In genomic region chr4:75710246-75710645, GRCh38 we compare ENCODE assay signal across 29 cellular contexts. TPM values are rescaled to one million over a fixed set of nuclear protein-coding genes. Genes with fewer than 3 reads are reported as not detected.
DNase-seq lines count a peak whose midpoint lies in the region; ATAC-seq and TF ChIP-seq lines count a peak whose summit lies in the region.
"Had no signal": no experiment of that assay in that cellular context is flagged by ENCODE, and none has a peak within 500 bp of the region (broad histone marks: within the 10 kb centered on the region; RNA-seq: fewer than 3 reads in every experiment).

No MANE protein-coding gene starts in this region.

- POLR2A ChIA-PET in WTC11 (lab: Charles Lee), result interaction anchor here (1.1 kb wide), 1 partner anchor 14 kb away, joined by 4 read pairs; the partner anchor contains the start of gene USO1

- peaks cover 17% of the 10 kb centered on the region for H3K4me1 ChIP-seq in left ventricle myocardium inferior
- no peaks in the 10 kb centered on the region for H3K4me1 ChIP-seq in upper lobe of right lung
- H3K4me1 ChIP-seq: BE2C had no signal

- no peaks in the 10 kb centered on the region for H3K27me3 Mint-ChIP-seq in WTC11 (ENCODE audit: low read depth)
- H3K27me3 Mint-ChIP-seq: activated CD4-positive, alpha-beta T cell treated with anti-CD3 and anti-CD28 coated beads, Interleukin-2, amount 10 ng/mL, durations not matched to agents 7 days and 5 days; activated CD8-positive, alpha-beta memory T cell treated with anti-CD3 and anti-CD28 coated beads, Interleukin-2, amount 10 ng/mL, durations not matched to agents 7 days and 5 days; activated naive CD4-positive, alpha-beta T cell treated with anti-CD3 and anti-CD28 coated beads, Interleukin-2, amount 50 U/mL, for 24 hours; effector memory CD8-positive, alpha-beta T cell; T-helper 17 cell had no signal

- CTCF ChIA-PET in WTC11 (lab: Charles Lee), result interaction anchor here (0.9 to 3.7 kb wide), 4 partner anchors 8 to 42 kb away, joined by 3 to 29 read pairs (median 6); partner anchors contain the start of gene USO1

- no peaks in the 10 kb centered on the region for H3K9me3 Mint-ChIP-seq in WTC11
- H3K9me3 Mint-ChIP-seq: activated CD4-positive, alpha-beta T cell treated with anti-CD3 and anti-CD28 coated beads, Interleukin-2, amount 10 ng/mL, durations not matched to agents 7 days and 5 days; activated naive CD4-positive, alpha-beta T cell treated with anti-CD3 and anti-CD28 coated beads, Interleukin-2, amount 50 U/mL, for 24 hours; activated T-helper 1 cell treated with anti-CD3 and anti-CD28 coated beads, Interleukin-12 subunit alpha, Interleukin-12 subunit beta, Interleukin-2, Interleukin-4 antibody, amounts not matched to agents 30 ng/mL and 10 ng/mL and 1 ng/mL, durations not matched to agents 14 hours and 24 hours and 36 hours; effector memory CD8-positive, alpha-beta T cell had no signal

- H3K27ac Mint-ChIP-seq in WTC11, result 0 out of 2 replicates have a peak overlapping the region, but pooled peaks have one; percentile 63
- H3K27ac Mint-ChIP-seq: activated CD4-positive, alpha-beta T cell treated with anti-CD3 and anti-CD28 coated beads, Interleukin-2, amount 10 ng/mL, durations not matched to agents 7 days and 5 days; activated CD8-positive, alpha-beta memory T cell treated with anti-CD3 and anti-CD28 coated beads, Interleukin-2, amount 10 ng/mL, durations not matched to agents 7 days and 5 days; activated naive CD4-positive, alpha-beta T cell treated with anti-CD3 and anti-CD28 coated beads, Interleukin-2, amount 50 U/mL, for 24 hours; activated T-helper 1 cell treated with anti-CD3 and anti-CD28 coated beads, Interleukin-12 subunit alpha, Interleukin-12 subunit beta, Interleukin-2, Interleukin-4 antibody, amounts not matched to agents 30 ng/mL and 10 ng/mL and 1 ng/mL, durations not matched to agents 14 hours and 24 hours and 36 hours; T-helper 17 cell had no signal

- H3K4me3 ChIP-seq in left ventricle myocardium inferior (no peak overlapping the region), fibroblast of pulmonary artery (replicated peaks; ENCODE audit: low read depth, low read length) (no peak overlapping the region), upper lobe of right lung (no peak overlapping the region)
- H3K4me3 ChIP-seq: esophagus squamous epithelium, spleen, tibial nerve had no signal

- TF ChIP-seq CTCF in left ventricle myocardium inferior (IDR thresholded peaks at IDR 0.05; ENCODE audit: borderline replicate concordance), result no peak
- no peak for TF ChIP-seq CTCF in WTC11 (IDR thresholded peaks at IDR 0.05)
- no peak for TF ChIP-seq CTCF in fibroblast of pulmonary artery (IDR thresholded peaks at IDR 0.05; ENCODE audit: low read length, missing control alignments)
- TF ChIP-seq CTCF in upper lobe of right lung (IDR thresholded peaks at IDR 0.05), result no peak

- H3K36me3 Mint-ChIP-seq in WTC11, result peaks cover 2% of the 10 kb centered on the region; the same call in 1 of the 2 replicates
- H3K36me3 Mint-ChIP-seq: activated CD8-positive, alpha-beta memory T cell treated with anti-CD3 and anti-CD28 coated beads, Interleukin-2, amount 10 ng/mL, durations not matched to agents 7 days and 5 days had no signal

- H3K4me3 Mint-ChIP-seq in WTC11, result no peak overlapping the region
- H3K4me3 Mint-ChIP-seq: activated CD4-positive, alpha-beta T cell treated with anti-CD3 and anti-CD28 coated beads, Interleukin-2, amount 10 ng/mL, durations not matched to agents 7 days and 5 days; activated CD8-positive, alpha-beta memory T cell treated with anti-CD3 and anti-CD28 coated beads, Interleukin-2, amount 10 ng/mL, durations not matched to agents 7 days and 5 days; activated naive CD4-positive, alpha-beta T cell treated with anti-CD3 and anti-CD28 coated beads, Interleukin-2, amount 50 U/mL, for 24 hours; activated T-helper 1 cell treated with anti-CD3 and anti-CD28 coated beads, Interleukin-12 subunit alpha, Interleukin-12 subunit beta, Interleukin-2, Interleukin-4 antibody, amounts not matched to agents 30 ng/mL and 10 ng/mL and 1 ng/mL, durations not matched to agents 14 hours and 24 hours and 36 hours; effector memory CD8-positive, alpha-beta T cell; T-helper 17 cell had no signal

- peak overlapping the region; percentile 2 for H3K27ac ChIP-seq in left ventricle myocardium inferior (replicated peaks)
- H3K27ac ChIP-seq in upper lobe of right lung, result no peak overlapping the region
- H3K27ac ChIP-seq: esophagus squamous epithelium, tibial nerve, VCaP had no signal

- H3K27me3 ChIP-seq in left ventricle myocardium inferior (ENCODE audit: low read depth) (no peaks in the 10 kb centered on the region), upper lobe of right lung (no peaks in the 10 kb centered on the region)
- H3K27me3 ChIP-seq: BE2C, esophagus squamous epithelium, spleen, tibial nerve had no signal

- no peaks in the 10 kb centered on the region for H3K36me3 ChIP-seq in left ventricle myocardium inferior
- no peaks in the 10 kb centered on the region for H3K36me3 ChIP-seq in upper lobe of right lung
- H3K36me3 ChIP-seq: BE2C, tibial nerve had no signal

- intact Hi-C loops in left ventricle myocardium inferior (cut with micrococcal nuclease), result no loop called here
- intact Hi-C loops in Right ventricle myocardium inferior (cut with DNase I), result no loop called here
- intact Hi-C loops in upper lobe of right lung (cut with DNase I), result no loop called here

- no peak for ATAC-seq in Right ventricle myocardium inferior
- no peak for ATAC-seq in WTC11
- peak; percentile 72 for ATAC-seq in upper lobe of right lung
- ATAC-seq in HG02588 (IDR thresholded peaks at IDR 0.05; ENCODE audit: unreplicated experiment), result no peak
- ATAC-seq in GM21367 (IDR thresholded peaks at IDR 0.05; ENCODE audit: unreplicated experiment), result no peak
- ATAC-seq: activated CD8-positive, alpha-beta memory T cell treated with anti-CD3 and anti-CD28 coated beads, Interleukin-2, amount 10 ng/mL, durations not matched to agents 7 days and 5 days; effector memory CD8-positive, alpha-beta T cell; Panc1; stimulated activated naive CD8-positive, alpha-beta T cell treated with anti-CD3 and anti-CD28 coated beads, Interleukin-15, Interleukin-2, amounts not matched to agents 100 U/mL and 50 U/mL, for 24 hours; T-helper 17 cell had no signal

- no peaks in the 10 kb centered on the region for H3K9me3 ChIP-seq in left ventricle myocardium inferior (replicated peaks)
- no peaks in the 10 kb centered on the region for H3K9me3 ChIP-seq in upper lobe of right lung
- H3K9me3 ChIP-seq: BE2C, esophagus squamous epithelium, spleen, tibial nerve had no signal

- DNase-seq in left ventricle myocardium inferior, result no peak
- DNase-seq in Right ventricle myocardium inferior (ENCODE audit: missing footprints), result no peak
- DNase-seq in WTC11 (ENCODE audit: low spot score), result no peak
- DNase-seq in fibroblast of pulmonary artery (ENCODE audit: low read depth), result peak; percentile 64
- no peak for DNase-seq in upper lobe of right lung
- no peak for DNase-seq in glomerular visceral epithelial cell (ENCODE audit: extremely low spot score)
- DNase-seq: activated CD4-positive, alpha-beta T cell treated with anti-CD3 and anti-CD28 coated beads, Interleukin-2, amount 10 ng/mL, durations not matched to agents 7 days and 5 days; activated CD8-positive, alpha-beta memory T cell treated with anti-CD3 and anti-CD28 coated beads, Interleukin-2, amount 10 ng/mL, durations not matched to agents 7 days and 5 days; aorta; BE2C; effector memory CD8-positive, alpha-beta T cell; esophagus squamous epithelium; KG1; kidney; mesendoderm; NCI-H1092; NCI-H1930; NCI-H345; spleen; stimulated activated CD4-positive, alpha-beta T cell treated with anti-CD3 and anti-CD28 coated beads, Interleukin-4, amount 100 ng/mL, for 4 hours; stimulated activated naive CD8-positive, alpha-beta T cell treated with anti-CD3 and anti-CD28 coated beads, Interleukin-15, Interleukin-2, amounts not matched to agents 100 U/mL and 50 U/mL, for 24 hours; T-helper 17 cell had no signal

- peaks cover 40% of the 10 kb centered on the region for H3K4me1 Mint-ChIP-seq in WTC11
- H3K4me1 Mint-ChIP-seq: activated naive CD4-positive, alpha-beta T cell treated with anti-CD3 and anti-CD28 coated beads, Interleukin-2, amount 50 U/mL, for 24 hours had no signal

TF ChIP-seq in WTC11, 78 proteins besides CTCF, POLR2A, EP300 and RAD21 (continues in another document):
- TF ChIP-seq RELA (CRISPR knock-in tag; IDR thresholded peaks at IDR 0.05; ENCODE audit: borderline replicate concordance), result no peak
- no peak for TF ChIP-seq ZNF232 (CRISPR knock-in tag; IDR thresholded peaks at IDR 0.05)
- no peak for TF ChIP-seq SOX15 (CRISPR knock-in tag; IDR thresholded peaks at IDR 0.05)
- TF ChIP-seq EMX1 (CRISPR knock-in tag; IDR thresholded peaks at IDR 0.05), result no peak
- no peak for TF ChIP-seq ZNF263 (CRISPR knock-in tag; IDR thresholded peaks at IDR 0.05; ENCODE audit: low read depth)
- TF ChIP-seq ZMAT4 (CRISPR knock-in tag; IDR thresholded peaks at IDR 0.05), result no peak
- no peak for TF ChIP-seq FOXP1 (CRISPR knock-in tag; IDR thresholded peaks at IDR 0.05; ENCODE audit: borderline replicate concordance)
- TF ChIP-seq SMAD4 (CRISPR knock-in tag; IDR thresholded peaks at IDR 0.05), result no peak
- TF ChIP-seq ZNF138 (CRISPR knock-in tag; conservative IDR thresholded peaks at IDR 0.05), result no peak
- TF ChIP-seq FOXJ3 (CRISPR knock-in tag; IDR thresholded peaks at IDR 0.05; ENCODE audit: borderline replicate concordance), result no peak
- no peak for TF ChIP-seq NFATC4 (CRISPR knock-in tag; IDR thresholded peaks at IDR 0.05)

RNA-seq across cellular contexts. Expression of gene USO1, which starts 14.1 kb away (rescaled TPM):
- 84.3 TPM for total RNA-seq in left ventricle myocardium inferior
- total RNA-seq in Right ventricle myocardium inferior, result 85.0 TPM
- 134 to 162 TPM (median 141 TPM) in 3 replicates for total RNA-seq in WTC11 (2021)
- 64.2 TPM for total RNA-seq in upper lobe of right lung

RNA-seq across cellular contexts. Expression of gene G3BP2, which starts 37.0 kb away (rescaled TPM):
- total RNA-seq in left ventricle myocardium inferior (71.2 TPM), Right ventricle myocardium inferior (65.5 TPM), WTC11 (2021) (279 to 294 TPM (median 284 TPM) in 3 replicates), upper lobe of right lung (102 TPM)
